ENCODE assay signal across 8 cellular contexts in the genomic region with DNA sequence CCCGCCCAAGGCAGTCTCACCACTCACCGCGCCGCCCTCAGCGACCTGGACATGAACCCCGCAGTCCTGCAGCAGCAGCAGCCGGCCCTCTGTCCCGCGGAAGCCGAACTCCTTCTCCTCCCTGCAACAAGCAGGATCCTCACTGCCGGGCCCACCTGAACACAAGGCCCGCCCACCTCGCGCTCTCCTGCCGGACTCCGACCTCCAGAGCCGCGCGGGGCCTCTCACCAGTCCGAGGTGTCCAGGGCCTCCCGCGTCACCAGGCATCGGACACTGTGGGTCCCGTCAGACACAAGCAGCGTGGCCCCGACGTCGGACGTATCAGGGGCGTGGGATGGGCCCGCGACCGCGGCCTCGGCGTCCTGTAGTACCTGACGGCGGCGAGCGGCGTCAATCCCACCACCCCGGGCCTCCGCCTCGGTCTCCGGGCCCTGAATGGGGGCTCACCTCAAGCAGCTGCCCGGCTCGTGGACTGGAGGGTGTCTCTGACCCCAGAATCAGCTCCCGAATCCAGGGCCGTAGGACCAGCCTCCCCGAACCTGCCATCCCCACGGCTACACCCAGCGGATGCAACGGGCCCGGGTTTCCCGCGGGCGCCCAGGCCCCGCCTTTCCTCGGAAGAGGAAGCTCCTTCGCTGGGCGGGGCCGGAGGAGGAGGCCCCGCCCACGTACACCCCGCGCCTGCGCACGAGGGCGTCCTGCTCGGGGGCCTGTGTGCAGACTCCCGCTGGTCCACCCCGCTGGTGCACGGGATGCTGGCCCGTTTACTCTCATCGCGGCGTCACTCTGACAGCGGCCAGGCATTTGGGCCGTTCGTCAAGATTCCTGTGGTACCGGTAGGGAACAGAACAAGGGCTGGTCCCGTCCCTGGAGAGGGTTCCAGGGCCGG. TPM values are rescaled to one million over a fixed set of nuclear protein-coding genes. Genes with fewer than 3 reads are reported as not detected.
A peak's percentile ranks its signal among the peaks of the same experiment; 100 is the strongest.
DNase-seq lines count a peak whose midpoint lies in the region; ATAC-seq and TF ChIP-seq lines count a peak whose summit lies in the region.

A gene (minus strand): TSS at position 586 of the 889 bp plus-strand sequence. CDS start 40 bp downstream, at position 546.

- peak within 1 kb of the TSS; percentile 86 for H3K4me3 ChIP-seq in choroid plexus epithelial cell (ENCODE audit: low read depth, low read length)

- DNase-seq in AG20443 (ENCODE audit: low spot score), result peak; percentile 99
- DNase-seq in NCI-H460 (ENCODE audit: extremely low read depth, low read depth), result peak; percentile 94
- DNase-seq in activated CD4-positive, alpha-beta T cell treated with anti-CD3 and anti-CD28 coated beads for 4 hours, result peak; percentile 92 to 94
- peak; percentile 91 for DNase-seq in choroid plexus epithelial cell (ENCODE audit: low read depth)
- peak; percentile 92 for DNase-seq in kidney tubule cell (ENCODE audit: low spot score)
- peak; percentile 87 to 92 (median 89) for DNase-seq in stimulated activated CD4-positive, alpha-beta T cell treated with anti-CD3 and anti-CD28 coated beads, Interleukin-1b, Interleukin-23, amount 100 ng/mL, for 24 hours (ENCODE audit: low read depth in 4 of 4, low spot score in 1 of 4)

- ATAC-seq in GM18909 (IDR thresholded peaks at IDR 0.05; ENCODE audit: poor library complexity, unreplicated experiment) (peak; percentile 53), HG03159 (IDR thresholded peaks at IDR 0.05; ENCODE audit: unreplicated experiment) (peak; percentile 51)

- no peak for TF ChIP-seq CTCF in choroid plexus epithelial cell (conservative IDR thresholded peaks at IDR 0.05; ENCODE audit: low read depth, low read length)

RNA-seq across cellular contexts. Expression of the gene that starts here (rescaled TPM):
- 27.7 and 37.9 TPM in 2 replicates for total RNA-seq in NCI-H460 (2014; rRNA removed; shearing (Covaris generic))
- 160 TPM in 2 replicates for polyA plus RNA-seq in NCI-H460 (2014; cell fraction: nucleus; rRNA removed)

Comparison
In these comparisons a context has a peak if more than half of its experiments do, and no peak if none do; other contexts are left out.
1. Peak in every context shown above with its lines: DNase-seq, ATAC-seq and H3K4me3 ChIP-seq.